8 cellular contexts compared by ENCODE assay signal in the genomic region with DNA sequence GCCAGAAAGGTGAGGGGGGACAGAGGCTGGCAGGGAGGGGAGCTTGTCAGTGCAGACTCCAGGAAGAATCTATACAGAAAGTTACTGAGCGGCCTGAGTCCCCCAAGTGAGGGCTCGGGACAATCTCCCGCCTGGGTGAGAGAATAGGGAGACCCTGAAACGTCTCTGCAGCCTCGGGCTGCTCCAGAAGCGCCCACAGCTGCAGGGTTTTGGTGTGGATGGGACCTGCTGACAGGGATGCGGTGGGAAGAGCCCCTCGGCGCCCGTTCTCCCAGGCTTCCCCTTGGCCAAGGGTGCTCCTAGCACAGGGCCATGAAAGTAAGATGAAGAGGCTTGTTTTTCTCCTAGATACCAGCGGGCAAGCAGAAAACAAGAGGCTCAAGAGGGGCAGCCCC. TPM values are rescaled to one million over a fixed set of nuclear protein-coding genes. Genes with fewer than 3 reads are reported as not detected.
DNase-seq lines count a peak whose midpoint lies in the region; ATAC-seq, FAIRE-seq and TF ChIP-seq lines count a peak whose summit lies in the region.

No MANE protein-coding gene starts in this region.

- intact Hi-C loops in endothelial cell of umbilical vein (cut with micrococcal nuclease) (loop anchor here (2.0 to 10.0 kb wide), 2 partner anchors 14 to 782 kb away; a partner anchor contains a TSS), pancreas (cut with DNase I) (loop anchor here in 1 of 3 donors (5.0 kb wide), 1 partner anchor 150 kb away; no protein-coding TSS in a partner anchor)

- peaks cover 16% of the 10 kb centered on the region for H3K79me2 ChIP-seq in OCI-LY1 (ENCODE audit: insufficient read depth, low read length)
- peaks cover 41% of the 10 kb centered on the region for H3K79me2 ChIP-seq in endothelial cell of umbilical vein (ENCODE audit: control insufficient read depth, insufficient read depth, low read length)

- H3K9me1 ChIP-seq in endothelial cell of umbilical vein (replicated peaks; ENCODE audit: control insufficient read depth, extremely low read depth, insufficient read depth, low read length), result no peaks in the 10 kb centered on the region

- TF ChIP-seq CTCF in GM12864 (IDR thresholded peaks at IDR 0.05; ENCODE audit: low read depth, low read length, missing control alignments) (no peak), OCI-LY1 (IDR thresholded peaks at IDR 0.05; ENCODE audit: low read length) (no peak), endothelial cell of umbilical vein (IDR thresholded peaks at IDR 0.05; ENCODE audit: extremely low read depth in 1 of 2, insufficient read depth in 1 of 2, low read depth in 1 of 2, low read length in 2 of 2) (no peak), pancreas (IDR thresholded peaks at IDR 0.05) (no peak)

- DNase-seq in GM12864 (ENCODE audit: low read depth) (no peak), endothelial cell of umbilical vein (ENCODE audit: low read depth, low spot score) (no peak), pancreas (peak in 1 of 6 donors; percentile 28), midbrain (lab: John Stamatoyannopoulos, UW) (no peak), A172 (ENCODE audit: low spot score) (no peak)
- no peak for DNase-seq in stimulated activated CD4-positive, alpha-beta T cell treated with anti-CD3 and anti-CD28 coated beads, Interleukin-1b, Interleukin-23, amount 100 ng/mL, for 48 hours

- TF ChIP-seq POLR2A in endothelial cell of umbilical vein (IDR thresholded peaks at IDR 0.05; ENCODE audit: low read depth, low read length) (no peak), GM18505 (IDR thresholded peaks at IDR 0.05; ENCODE audit: borderline replicate concordance, extremely low read depth, insufficient read depth, insufficient read length) (no peak)

- ATAC-seq in pancreas (peak in 1 of 4 donors; percentile 2), GM18505 (IDR thresholded peaks at IDR 0.05; ENCODE audit: unreplicated experiment) (no peak)

- WGBS in pancreas, 2 donors, result 1 to 3% methylated on average over 11 of the region's 11 CpGs

- no TSS peak for BruUV-seq in endothelial cell of umbilical vein (replicated peaks; lab: Mats Ljungman, UMichigan)

- no peaks in the 10 kb centered on the region for H3F3A ChIP-seq in OCI-LY1 (ENCODE audit: insufficient read depth, low read length)

- H3K9ac ChIP-seq in OCI-LY1 (ENCODE audit: low read length) (peak overlapping the region; percentile 96), endothelial cell of umbilical vein (replicated peaks; ENCODE audit: extremely low read depth, insufficient read depth, low read length) (peak overlapping the region; percentile 99)

- H3K4me3 ChIP-seq in GM12864 (ENCODE audit: low read depth, low read length) (peak overlapping the region; percentile 65), OCI-LY1 (ENCODE audit: low read depth, low read length, poor library complexity, severe bottlenecking) (peak overlapping the region; percentile 92), endothelial cell of umbilical vein (replicated peaks in 1 of 3; ENCODE audit: insufficient read depth in 1 of 3, low read depth in 1 of 3, low read length in 3 of 3) (peak overlapping the region; percentile 63 to 95 (median 74)), pancreas (peak overlapping the region; percentile 72 to 99 (median 90))

- no peak for FAIRE-seq in endothelial cell of umbilical vein (lab: Jason Lieb, UNC)
- no peak for FAIRE-seq in pancreas (lab: Jason Lieb, UNC)

- H3K27ac ChIP-seq in OCI-LY1 (ENCODE audit: low read depth, low read length, poor library complexity, severe bottlenecking) (peak overlapping the region; percentile 63), endothelial cell of umbilical vein (ENCODE audit: insufficient read depth, low read depth, low read length) (peak overlapping the region; percentile 97), pancreas (peak overlapping the region; percentile 84 to 96 (median 90))

- POLR2A ChIA-PET in endothelial cell of umbilical vein (lab: Charles Lee), result interaction anchor here (0.6 to 1.6 kb wide), 3 partner anchors 13 to 497 kb away, joined by 3 read pairs; a partner anchor contains a TSS

- H3K9me3 ChIP-seq in OCI-LY1 (ENCODE audit: low read length), result no peaks in the 10 kb centered on the region
- H3K9me3 ChIP-seq in endothelial cell of umbilical vein (replicated peaks; ENCODE audit: control insufficient read depth, insufficient read depth, low read length), result no peaks in the 10 kb centered on the region
- no peaks in the 10 kb centered on the region for H3K9me3 ChIP-seq in pancreas

- H3K4me2 ChIP-seq in OCI-LY1 (ENCODE audit: low read length) (peak overlapping the region; percentile 99), endothelial cell of umbilical vein (ENCODE audit: insufficient read depth, low read length) (peak overlapping the region; percentile 95)

- peaks cover 40% of the 10 kb centered on the region for H3K4me1 ChIP-seq in OCI-LY1 (ENCODE audit: insufficient read depth, low read length, severe bottlenecking)
- peaks cover 27% of the 10 kb centered on the region for H3K4me1 ChIP-seq in endothelial cell of umbilical vein (ENCODE audit: control insufficient read depth, extremely low read depth, insufficient read depth, low read length)
- H3K4me1 ChIP-seq in pancreas, result peaks cover 7 to 18% (median 13%) of the 10 kb centered on the region in 3 donors

- H3K9me2 ChIP-seq in OCI-LY1 (ENCODE audit: low read depth, low read length), result no peaks in the 10 kb centered on the region

- H4K20me1 ChIP-seq in OCI-LY1 (ENCODE audit: insufficient read depth, low read length) (no peaks in the 10 kb centered on the region), endothelial cell of umbilical vein (replicated peaks; ENCODE audit: control insufficient read depth, extremely low read depth, insufficient read depth, low read length) (no peaks in the 10 kb centered on the region)

- H3K36me3 ChIP-seq in OCI-LY1 (ENCODE audit: insufficient read depth, low read length) (peaks cover 43% of the 10 kb centered on the region; the same call in 1 of the 2 replicates), endothelial cell of umbilical vein (ENCODE audit: control insufficient read depth in 2 of 2, extremely low read depth in 1 of 2, insufficient read depth in 2 of 2, low read length in 2 of 2) (peaks cover 7 to 13% of the 10 kb centered on the region in 2 experiments), pancreas (peaks cover 0 to 17% (median 0%) of the 10 kb centered on the region in 3 donors)

- dilution Hi-C loops in endothelial cell of umbilical vein (cut with MboI; ENCODE audit: extremely low pct_ligation_motif_present, low sequenced_read_pairs), result no loop called here

- H3K27me3 ChIP-seq in OCI-LY1 (ENCODE audit: insufficient read depth, low read length), result no peaks in the 10 kb centered on the region
- H3K27me3 ChIP-seq in endothelial cell of umbilical vein (ENCODE audit: control insufficient read depth in 2 of 2, insufficient read depth in 2 of 2, low read length in 2 of 2), result no peaks in the 10 kb centered on the region
- H3K27me3 ChIP-seq in pancreas, result no peaks in the 10 kb centered on the region

- H2AFZ ChIP-seq in OCI-LY1 (ENCODE audit: low read length), result no peak overlapping the region
- H2AFZ ChIP-seq in endothelial cell of umbilical vein (ENCODE audit: low read depth, low read length), result no peak overlapping the region

- CTCF ChIA-PET in endothelial cell of umbilical vein (lab: Charles Lee), result interaction anchor here (1.1 to 4.1 kb wide), 6 partner anchors 14 to 229 kb away, joined by 3 to 44 read pairs (median 6); no protein-coding TSS in a partner anchor

TF ChIP-seq in endothelial cell of umbilical vein, 7 proteins besides CTCF, POLR2A, EP300 and RAD21:
- TF ChIP-seq, protein P1, sequence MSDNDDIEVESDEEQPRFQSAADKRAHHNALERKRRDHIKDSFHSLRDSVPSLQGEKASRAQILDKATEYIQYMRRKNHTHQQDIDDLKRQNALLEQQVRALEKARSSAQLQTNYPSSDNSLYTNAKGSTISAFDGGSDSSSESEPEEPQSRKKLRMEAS (IDR thresholded peaks at IDR 0.05; ENCODE audit: insufficient read depth, insufficient read length), result no peak
- TF ChIP-seq FOS (IDR thresholded peaks at IDR 0.05; ENCODE audit: borderline replicate concordance, insufficient read depth, low read length) (no peak), MYC (IDR thresholded peaks at IDR 0.05; ENCODE audit: low read depth, low read length) (no peak), EZH2 (IDR thresholded peaks at IDR 0.05; ENCODE audit: borderline replicate concordance, low read depth, low read length, severe bottlenecking) (no peak), GATA2 (IDR thresholded peaks at IDR 0.05; ENCODE audit: insufficient read depth, insufficient read length, low read depth, low read length) (no peak), POLR2AphosphoS5 (IDR thresholded peaks at IDR 0.05; ENCODE audit: insufficient read depth, low read depth, low read length) (no peak), JUN (IDR thresholded peaks at IDR 0.05; ENCODE audit: borderline replicate concordance, insufficient read depth, insufficient read length, low read depth) (no peak)

RNA-seq across cellular contexts. Expression of a gene that starts 0.7 kb away (rescaled TPM):
- total RNA-seq in endothelial cell of umbilical vein (26.9 and 27.8 TPM in 2 replicates), pancreas (10 to 100 TPM in 3 of 6 donors, 1 to 10 TPM in 3; 8.2 to 13.2 (median 9.4) TPM)
- polyA plus RNA-seq in endothelial cell of umbilical vein (47.4 and 75.0 TPM in 2 replicates), pancreas (10 to 100 TPM; 10.1 to 19.0 TPM)
- polyA plus RNA-seq in endothelial cell of umbilical vein (2011; cell fraction: cytosol; rRNA removed), result 25.6 and 30.7 TPM in 2 replicates
- polyA plus RNA-seq in endothelial cell of umbilical vein (2011; cell fraction: nucleus; rRNA removed), result 45.7 and 58.7 TPM in 2 replicates
- polyA plus RNA-seq in endothelial cell of umbilical vein (2012), result 19.2 and 22.2 TPM in 2 replicates
- 19.5 and 27.4 TPM in 2 replicates for polyA minus RNA-seq in endothelial cell of umbilical vein
- 28.8 TPM for polyA minus RNA-seq in endothelial cell of umbilical vein (2011; cell fraction: cytosol; rRNA and poly(A)+ RNA removed)
- polyA minus RNA-seq in endothelial cell of umbilical vein (2011; cell fraction: nucleus; rRNA and poly(A)+ RNA removed), result 15.4 and 22.8 TPM in 2 replicates
- total RNA-seq in A172 (2014; rRNA removed; shearing (Covaris generic)), result 26.7 and 27.2 TPM in 2 replicates

RNA-seq across cellular contexts. Expression of a gene that starts 14.4 kb away (rescaled TPM):
- total RNA-seq in endothelial cell of umbilical vein (36.7 and 37.4 TPM in 2 replicates), pancreas (1 to 10 TPM in 4 of 6 donors, under 1 TPM in 2; 0.51 to 7.8 (median 2.4) TPM)
- polyA plus RNA-seq in endothelial cell of umbilical vein (22.3 and 38.3 TPM in 2 replicates), pancreas (1 to 10 TPM; 3.9 to 6.9 TPM)
- polyA plus RNA-seq in endothelial cell of umbilical vein (2011; cell fraction: cytosol; rRNA removed), result 9.2 and 14.6 TPM in 2 replicates
- polyA plus RNA-seq in endothelial cell of umbilical vein (2011; cell fraction: nucleus; rRNA removed), result 17.3 and 19.5 TPM in 2 replicates
- polyA plus RNA-seq in endothelial cell of umbilical vein (2012), result 16.7 and 27.1 TPM in 2 replicates
- 7.3 and 9.2 TPM in 2 replicates for polyA minus RNA-seq in endothelial cell of umbilical vein
- polyA minus RNA-seq in endothelial cell of umbilical vein (2011; cell fraction: cytosol; rRNA and poly(A)+ RNA removed), result 91.4 TPM
- 3.5 and 6.1 TPM in 2 replicates for polyA minus RNA-seq in endothelial cell of umbilical vein (2011; cell fraction: nucleus; rRNA and poly(A)+ RNA removed)
- 54.7 and 63.3 TPM in 2 replicates for total RNA-seq in A172 (2014; rRNA removed; shearing (Covaris generic))
